8 cellular contexts compared by ENCODE assay signal in genomic region chr1:31788138-31788824, GRCh38. TPM values are rescaled to one million over a fixed set of nuclear protein-coding genes. Genes with fewer than 3 reads are reported as not detected.
A peak's percentile ranks its signal among the peaks of the same experiment; 100 is the strongest.
DNase-seq lines count a peak whose midpoint lies in the region; ATAC-seq and TF ChIP-seq lines count a peak whose summit lies in the region.

No MANE protein-coding gene starts in this region.

- peaks cover 13% of the 10 kb centered on the region for H3K4me1 ChIP-seq in HUES48 (ENCODE audit: control insufficient read depth, insufficient read depth, low read length)

- H3K4me3 ChIP-seq in HUES48 (ENCODE audit: low read depth, low read length) = peak overlapping the region; percentile 74

- peak overlapping the region; percentile 75 for H3K9ac ChIP-seq in HUES48 (ENCODE audit: low read depth, low read length)

- H3K9me3 ChIP-seq in HUES48 (ENCODE audit: control insufficient read depth, insufficient read depth, low read length) = no peaks in the 10 kb centered on the region

- no peaks in the 10 kb centered on the region for H3K27me3 ChIP-seq in HUES48 (ENCODE audit: control insufficient read depth, insufficient read depth, low read length)

- ATAC-seq in GM21360 (IDR thresholded peaks at IDR 0.05; ENCODE audit: unreplicated experiment) (peak; percentile 63), natural killer cell (peak; percentile 74 to 83 (median 80))
- peak; percentile 89 for ATAC-seq in activated T-helper 17 cell treated with anti-CD3 and anti-CD28 coated beads, Interleukin-2, amount 50 U/mL, for 72 hours (replicated peaks)
- ATAC-seq in stimulated activated naive B cell treated with anti-CD40 and anti-IgM and Interleukin-4, amounts not matched to agents 10 μg/mL and 1 μg/mL and 100 μg/mL, for 72 hours (replicated peaks) = peak; percentile 77 to 81

- no peak for TF ChIP-seq CTCF in natural killer cell (IDR thresholded peaks at IDR 0.05)

- intact Hi-C loops in natural killer cell (cut with micrococcal nuclease) = loop anchor here (1.0 to 5.0 kb wide), 4 partner anchors 26 to 393 kb away; no protein-coding TSS in a partner anchor

- peaks cover 8% of the 10 kb centered on the region for H3K4me1 Mint-ChIP-seq in activated T-helper 17 cell treated with anti-CD3 and anti-CD28 coated beads, Interleukin-2, amount 50 U/mL, for 72 hours
- H3K4me1 Mint-ChIP-seq in natural killer cell = peaks cover 11 to 28% of the 10 kb centered on the region in 2 donors
- peaks cover 40 to 55% of the 10 kb centered on the region in 2 donors for H3K4me1 Mint-ChIP-seq in stimulated activated naive B cell treated with anti-CD40 and anti-IgM and Interleukin-4, amounts not matched to agents 10 μg/mL and 1 μg/mL and 100 μg/mL, for 72 hours

- H3K27me3 Mint-ChIP-seq in activated T-helper 17 cell treated with anti-CD3 and anti-CD28 coated beads, Interleukin-2, amount 50 U/mL, for 72 hours = no peaks in the 10 kb centered on the region
- no peaks in the 10 kb centered on the region for H3K27me3 Mint-ChIP-seq in natural killer cell (ENCODE audit: low read depth in 2 of 2)
- H3K27me3 Mint-ChIP-seq in stimulated activated naive B cell treated with anti-CD40 and anti-IgM and Interleukin-4, amounts not matched to agents 10 μg/mL and 1 μg/mL and 100 μg/mL, for 72 hours = peaks cover 4 to 5% of the 10 kb centered on the region in 2 donors

- peak overlapping the region; percentile 89 for H3K4me3 Mint-ChIP-seq in activated T-helper 17 cell treated with anti-CD3 and anti-CD28 coated beads, Interleukin-2, amount 50 U/mL, for 72 hours
- H3K4me3 Mint-ChIP-seq in natural killer cell = peak overlapping the region; percentile 93
- H3K4me3 Mint-ChIP-seq in stimulated activated naive B cell treated with anti-CD40 and anti-IgM and Interleukin-4, amounts not matched to agents 10 μg/mL and 1 μg/mL and 100 μg/mL, for 72 hours = peak overlapping the region; percentile 91 to 94

- no peaks in the 10 kb centered on the region for H3K36me3 ChIP-seq in HUES48 (ENCODE audit: control insufficient read depth, insufficient read depth, low read length)

- H3K27ac Mint-ChIP-seq in activated T-helper 17 cell treated with anti-CD3 and anti-CD28 coated beads, Interleukin-2, amount 50 U/mL, for 72 hours = peak overlapping the region; percentile 97
- H3K27ac Mint-ChIP-seq in natural killer cell = peak overlapping the region; percentile 92 to 96
- H3K27ac Mint-ChIP-seq in stimulated activated naive B cell treated with anti-CD40 and anti-IgM and Interleukin-4, amounts not matched to agents 10 μg/mL and 1 μg/mL and 100 μg/mL, for 72 hours = peak overlapping the region; percentile 98

- no peaks in the 10 kb centered on the region for H3K9me3 Mint-ChIP-seq in activated T-helper 17 cell treated with anti-CD3 and anti-CD28 coated beads, Interleukin-2, amount 50 U/mL, for 72 hours
- H3K9me3 Mint-ChIP-seq in natural killer cell = no peaks in the 10 kb centered on the region
- H3K9me3 Mint-ChIP-seq in stimulated activated naive B cell treated with anti-CD40 and anti-IgM and Interleukin-4, amounts not matched to agents 10 μg/mL and 1 μg/mL and 100 μg/mL, for 72 hours = no peaks in the 10 kb centered on the region

- H3K36me3 Mint-ChIP-seq in activated T-helper 17 cell treated with anti-CD3 and anti-CD28 coated beads, Interleukin-2, amount 50 U/mL, for 72 hours (ENCODE audit: low read depth) = no peaks in the 10 kb centered on the region
- no peaks in the 10 kb centered on the region for H3K36me3 Mint-ChIP-seq in natural killer cell
- no peaks in the 10 kb centered on the region for H3K36me3 Mint-ChIP-seq in stimulated activated naive B cell treated with anti-CD40 and anti-IgM and Interleukin-4, amounts not matched to agents 10 μg/mL and 1 μg/mL and 100 μg/mL, for 72 hours

- DNase-seq in CMK (ENCODE audit: low read depth) = peak; percentile 95
- DNase-seq in RPMI8226 = peak; percentile 97
- DNase-seq in fibroblast of peridontal ligament (ENCODE audit: extremely low read depth) = peak; percentile 90
- DNase-seq in natural killer cell = peak; percentile 94
- peak; percentile 91 for DNase-seq in stimulated activated naive B cell treated with anti-CD40 and anti-IgM and Interleukin-4, amounts not matched to agents 10 μg/mL and 1 μg/mL and 100 μg/mL, for 72 hours

- peak overlapping the region; percentile 91 for H3K27ac ChIP-seq in HUES48 (ENCODE audit: low read depth, low read length)

RNA-seq across cellular contexts. Expression of gene ADGRB2, which starts 24.1 kb away (rescaled TPM):
- 1 to 10 TPM in 1 of 2 donors, under 1 TPM in 1; 0.24 to 4.5 TPM for total RNA-seq in activated T-helper 17 cell treated with anti-CD3 and anti-CD28 coated beads, Interleukin-2, amount 50 U/mL, for 72 hours
- 10 to 100 TPM in 2 of 3 donors, 1 to 10 TPM in 1; 7.6 to 19.9 (median 12.8) TPM for total RNA-seq in natural killer cell

RNA-seq across cellular contexts. Expression of gene SPOCD1, which starts 27.5 kb away (rescaled TPM):
- total RNA-seq in activated T-helper 17 cell treated with anti-CD3 and anti-CD28 coated beads, Interleukin-2, amount 50 U/mL, for 72 hours = 1 to 10 TPM in 1 of 2 donors, under 1 TPM in 1; 0.84 to 1.8 TPM
- total RNA-seq in natural killer cell = under 1 TPM in 2 of 3 donors, not detected in 1; 0.54 to 0.68 TPM

Comparison
In these comparisons a context has a peak if more than half of its experiments do, and no peak if none do; other contexts are left out.
1. Peak in every context shown above with its lines: DNase-seq, ATAC-seq, H3K4me3 ChIP-seq and H3K27ac ChIP-seq.